9 cellular contexts compared by ENCODE assay signal in genomic region chr2:171541202-171541884, GRCh38. TPM values are rescaled to one million over a fixed set of nuclear protein-coding genes. Genes with fewer than 3 reads are reported as not detected.
DNase-seq lines count a peak whose midpoint lies in the region; ATAC-seq and TF ChIP-seq lines count a peak whose summit lies in the region.
"Had no signal": no experiment of that assay in that cellular context is flagged by ENCODE, and none has a peak within 500 bp of the region (broad histone marks: within the 10 kb centered on the region; RNA-seq: fewer than 3 reads in every experiment).

No MANE protein-coding gene starts in this region.

- DNase-seq in stimulated activated CD4-positive, alpha-beta T cell treated with anti-CD3 and anti-CD28 coated beads, Interleukin-2, amount 100 ng/mL, for 48 hours: peak; percentile 7 to 16
- no peak for DNase-seq in stimulated activated CD4-positive, alpha-beta T cell treated with anti-CD3 and anti-CD28 coated beads, Interleukin-4, amount 100 ng/mL, for 1 hour
- peak; percentile 3 for DNase-seq in NCI-H2107 (lab: John Stamatoyannopoulos, UW)
- no peak for DNase-seq in endothelial cell (ENCODE audit: low spot score)
- DNase-seq in upper lobe of right lung: no peak
- DNase-seq in NCI-H524 (lab: John Stamatoyannopoulos, UW): no peak
- DNase-seq in NCI-H510A (lab: John Stamatoyannopoulos, UW): no peak
- DNase-seq: T-helper 17 cell had no signal

- peaks cover 2% of the 10 kb centered on the region for H3K27me3 Mint-ChIP-seq in endothelial cell (ENCODE audit: unreplicated experiment)

- H3K4me1 ChIP-seq in upper lobe of right lung: no peaks in the 10 kb centered on the region

- no peak overlapping the region for H3K4me3 ChIP-seq in upper lobe of right lung

- intact Hi-C loops in upper lobe of right lung (cut with DNase I): no loop called here

- H3K9me3 ChIP-seq in upper lobe of right lung: no peaks in the 10 kb centered on the region

- H3K4me1 Mint-ChIP-seq in endothelial cell (ENCODE audit: unreplicated experiment): peaks cover 2% of the 10 kb centered on the region

- TF ChIP-seq CTCF in endothelial cell (IDR thresholded peaks at IDR 0.05; ENCODE audit: unreplicated experiment) (peak; percentile 63), upper lobe of right lung (IDR thresholded peaks at IDR 0.05) (peak; percentile 33)

- H3K27ac ChIP-seq in upper lobe of right lung: no peak overlapping the region

- ATAC-seq in upper lobe of right lung (peak; percentile 39), HG03354 (IDR thresholded peaks at IDR 0.05; ENCODE audit: poor library complexity, severe bottlenecking, unreplicated experiment) (no peak)
- ATAC-seq: T-helper 17 cell had no signal

- H3K36me3 Mint-ChIP-seq in endothelial cell (ENCODE audit: low read depth, unreplicated experiment): peaks cover 4% of the 10 kb centered on the region

- no peak overlapping the region for H3K4me3 Mint-ChIP-seq in endothelial cell (ENCODE audit: unreplicated experiment)
- H3K4me3 Mint-ChIP-seq: T-helper 17 cell had no signal

- H3K27ac Mint-ChIP-seq in endothelial cell (ENCODE audit: unreplicated experiment): no peak overlapping the region
- H3K27ac Mint-ChIP-seq: T-helper 17 cell had no signal

- H3K36me3 ChIP-seq in upper lobe of right lung: peaks cover 20% of the 10 kb centered on the region

- H3K9me3 Mint-ChIP-seq in endothelial cell (ENCODE audit: unreplicated experiment): no peaks in the 10 kb centered on the region

- no peaks in the 10 kb centered on the region for H3K27me3 ChIP-seq in upper lobe of right lung

RNA-seq across cellular contexts. Expression of gene CYBRD1, which starts 19.1 kb away (rescaled TPM):
- total RNA-seq in endothelial cell (ENCODE audit: unreplicated experiment): 10.1 TPM
- total RNA-seq in upper lobe of right lung: 313 TPM

Comparison
In these comparisons a context has a peak if more than half of its experiments do, and no peak if none do; other contexts are left out.
1. DNase-seq: peak in stimulated activated CD4-positive, alpha-beta T cell treated with anti-CD3 and anti-CD28 coated beads, Interleukin-2, amount 100 ng/mL, for 48 hours (2 of 2) and NCI-H2107 (single experiment); none in stimulated activated CD4-positive, alpha-beta T cell treated with anti-CD3 and anti-CD28 coated beads, Interleukin-4, amount 100 ng/mL, for 1 hour (single experiment), endothelial cell (single experiment), upper lobe of right lung (single experiment), NCI-H524 (0 of 2) and NCI-H510A (single experiment).
2. RNA of gene CYBRD1, which starts 19.1 kb away (total RNA-seq): 313 TPM in upper lobe of right lung (single experiment); 10.1 TPM in endothelial cell (single experiment); every median in the first group is over 10 times any median in the second.